In genomic region chr13:97429681-97430081, GRCh38 we compare ENCODE assay signal across 8 cellular contexts. TPM values are rescaled to one million over a fixed set of nuclear protein-coding genes. Genes with fewer than 3 reads are reported as not detected.
DNase-seq lines count a peak whose midpoint lies in the region; ATAC-seq and TF ChIP-seq lines count a peak whose summit lies in the region.
"Had no signal": no experiment of that assay in that cellular context is flagged by ENCODE, and none has a peak within 500 bp of the region (broad histone marks: within the 10 kb centered on the region; RNA-seq: fewer than 3 reads in every experiment).

No MANE protein-coding gene starts in this region.

- peaks cover 3% of the 10 kb centered on the region for H3K79me2 ChIP-seq in hepatocyte

- no peak overlapping the region for H2AFZ ChIP-seq in hepatocyte

- peak overlapping the region; percentile 1 to 43 for H3K9ac ChIP-seq in stomach smooth muscle (ENCODE audit: low read length in 2 of 2)

- H3K4me1 ChIP-seq in hepatocyte (ENCODE audit: insufficient read depth) (peaks cover 13% of the 10 kb centered on the region), stomach smooth muscle (ENCODE audit: control insufficient read depth, insufficient read depth, low read length) (peaks cover 4% of the 10 kb centered on the region)

- no peaks in the 10 kb centered on the region for H4K20me1 ChIP-seq in hepatocyte (ENCODE audit: insufficient read depth, poor library complexity, severe bottlenecking)

- no peak for TF ChIP-seq CTCF in hepatocyte (IDR thresholded peaks at IDR 0.05; ENCODE audit: poor library complexity)

- H3K27me3 ChIP-seq in hepatocyte (no peaks in the 10 kb centered on the region), stomach smooth muscle (ENCODE audit: control insufficient read depth in 1 of 2, insufficient read depth in 2 of 2, low read length in 2 of 2) (no peaks in the 10 kb centered on the region)

- no peak for ATAC-seq in GM21447 (IDR thresholded peaks at IDR 0.05; ENCODE audit: unreplicated experiment)

- H3K9me3 ChIP-seq in hepatocyte (ENCODE audit: low read depth) (no peaks in the 10 kb centered on the region), stomach smooth muscle (ENCODE audit: control insufficient read depth in 2 of 2, low read length in 2 of 2) (no peaks in the 10 kb centered on the region)

- WGBS in hepatocyte (ENCODE audit: low lambda C conversion rate, missing lambda C conversion rate) = 66% methylated on average over 6 of the region's 6 CpGs

- H3K4me2 ChIP-seq in hepatocyte = peak overlapping the region; percentile 22

- no peaks in the 10 kb centered on the region for H3K9me2 ChIP-seq in hepatocyte (replicated peaks; ENCODE audit: insufficient read depth)

- H3K36me3 ChIP-seq in hepatocyte (replicated peaks; ENCODE audit: insufficient read depth, low read depth) (no peaks in the 10 kb centered on the region), stomach smooth muscle (ENCODE audit: control insufficient read depth in 2 of 2, insufficient read depth in 2 of 2, low read length in 2 of 2) (no peaks in the 10 kb centered on the region)

- H3K4me3 ChIP-seq in hepatocyte (no peak overlapping the region), stomach smooth muscle (ENCODE audit: low read length in 2 of 2) (peak overlapping the region; percentile 51 to 62)

- H3K27ac ChIP-seq in angular gyrus (ENCODE audit: low read depth, low read length) = peak overlapping the region; percentile 70
- no peak overlapping the region for H3K27ac ChIP-seq in hepatocyte
- H3K27ac ChIP-seq in stomach smooth muscle (ENCODE audit: low read length) = no peak overlapping the region

- peak; percentile 28 for DNase-seq in HT1080 (ENCODE audit: low read depth)
- no peak for DNase-seq in hepatocyte (ENCODE audit: low spot score)
- DNase-seq in activated CD8-positive, alpha-beta memory T cell treated with anti-CD3 and anti-CD28 coated beads, Interleukin-2, amount 50 U/mL, for 48 hours = no peak
- no peak for DNase-seq in activated CD4-positive, alpha-beta T cell treated with anti-CD3 and anti-CD28 coated beads for 48 hours
- DNase-seq: NCI-H1105 had no signal

RNA-seq across cellular contexts. Expression of gene RAP2A, which starts 4.3 kb away (rescaled TPM):
- total RNA-seq in HT1080 (2014; rRNA removed; shearing (Covaris generic)) = 22.6 and 27.8 TPM in 2 replicates
- polyA plus RNA-seq in HT1080 (2015; cell fraction: cytosol; rRNA removed) = 10.4 and 13.3 TPM in 2 replicates
- polyA plus RNA-seq in HT1080 (2015; cell fraction: nucleus; rRNA removed) = 5.4 and 5.5 TPM in 2 replicates
- 36.8 and 41.9 TPM in 2 replicates for total RNA-seq in hepatocyte
- polyA plus RNA-seq in hepatocyte = 10.3 and 12.1 TPM in 2 replicates
